1 cellular context compared by ENCODE assay signal in the genomic region with DNA sequence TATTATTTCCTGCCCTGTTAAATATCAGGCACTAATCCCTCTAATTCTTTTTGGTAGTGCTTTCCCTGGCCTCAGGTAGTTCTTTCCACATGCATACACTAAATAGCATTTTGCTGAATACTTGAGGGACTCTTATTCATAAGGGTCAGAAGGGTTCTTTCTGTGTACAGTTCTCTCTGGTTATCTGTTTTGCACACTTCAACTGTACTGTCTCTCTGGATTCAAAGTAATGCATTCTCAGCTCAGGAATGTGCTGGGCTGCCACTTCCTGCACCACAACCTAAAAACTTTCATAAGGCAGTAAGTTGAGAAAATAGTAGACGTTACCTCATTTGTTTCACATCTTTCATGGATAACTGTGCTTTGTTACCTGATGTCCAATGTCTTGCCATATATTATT.
TF ChIP-seq lines count a peak whose summit lies in the region.

No MANE protein-coding gene starts in this region.

TF ChIP-seq in K562, 482 proteins besides CTCF, POLR2A, EP300 and RAD21 (continued from another document):
- peak; percentile 65 for TF ChIP-seq TEAD4 (IDR thresholded peaks at IDR 0.05; ENCODE audit: low read length)
- TF ChIP-seq TEAD4 (CRISPR knock-in tag; IDR thresholded peaks at IDR 0.05; ENCODE audit: borderline replicate concordance) = no peak
- no peak for TF ChIP-seq YBX1 (IDR thresholded peaks at IDR 0.05)
